In genomic region chr11:83545911-83546310, GRCh38 we compare ENCODE assay signal across 20 cellular contexts.
A peak's percentile ranks its signal among the peaks of the same experiment; 100 is the strongest.
DNase-seq lines count a peak whose midpoint lies in the region; TF ChIP-seq lines count a peak whose summit lies in the region.
"Had no signal": no experiment of that assay in that cellular context is flagged by ENCODE, and none has a peak within 500 bp of the region (broad histone marks: within the 10 kb centered on the region; RNA-seq: fewer than 3 reads in every experiment).

No MANE protein-coding gene starts in this region.

- H3K27me3 ChIP-seq in neural cell (ENCODE audit: insufficient read depth, low read depth, low read length): no peaks in the 10 kb centered on the region

- H3K27me3 Mint-ChIP-seq in brain: no peaks in the 10 kb centered on the region
- H3K27me3 Mint-ChIP-seq in mesothelial cell of epicardium (ENCODE audit: low read depth): no peaks in the 10 kb centered on the region

- H3K79me2 ChIP-seq in neural cell (replicated peaks; ENCODE audit: insufficient read depth, low read length): peaks cover 13% of the 10 kb centered on the region

- no peaks in the 10 kb centered on the region for H3K9me3 Mint-ChIP-seq in brain
- no peaks in the 10 kb centered on the region for H3K9me3 Mint-ChIP-seq in mesothelial cell of epicardium

- no peak overlapping the region for H3K4me3 ChIP-seq in neural cell (ENCODE audit: low read length)
- H3K4me3 ChIP-seq: GM12878, GM23248 had no signal

- H3K36me3 Mint-ChIP-seq in brain (no peaks in the 10 kb centered on the region), mesothelial cell of epicardium (no peaks in the 10 kb centered on the region)

- no peak overlapping the region for H3K4me2 ChIP-seq in neural cell (ENCODE audit: low read length)

- peaks cover 59% of the 10 kb centered on the region for H3K4me1 Mint-ChIP-seq in brain
- peaks cover 16% of the 10 kb centered on the region for H3K4me1 Mint-ChIP-seq in mesothelial cell of epicardium
- H3K4me1 Mint-ChIP-seq: B cell had no signal

- DNase-seq in DMS 273 (lab: John Stamatoyannopoulos, UW; ENCODE audit: unreplicated experiment): peak; percentile 38
- DNase-seq in DMS 273 treated with DMSO at 0.1 percent for 48 hours (lab: John Stamatoyannopoulos, UW): no peak
- peak; percentile 6 for DNase-seq in COR-L47 (lab: John Stamatoyannopoulos, UW)
- DNase-seq in stimulated activated CD4-positive, alpha-beta T cell treated with anti-CD3 and anti-CD28 coated beads, Interleukin-2, amount 100 ng/mL, for 48 hours: no peak
- DNase-seq in H4 (ENCODE audit: low spot score): no peak
- no peak for DNase-seq in mesothelial cell of epicardium (ENCODE audit: low spot score in 2 of 2, unreplicated experiment in 2 of 2)
- DNase-seq: Caco-2, DMS53, EL, GM23248, HCEC 1CT, IMR-90, NCI-H2029, NCI-H510A, NCI-H774 had no signal

- H3F3A ChIP-seq in neural cell (ENCODE audit: insufficient read depth, low read length, poor library complexity, severe bottlenecking): peaks cover 3% of the 10 kb centered on the region

- peak overlapping the region; percentile 36 for H3K27ac ChIP-seq in neural cell (ENCODE audit: low read length)
- H3K27ac ChIP-seq: 22Rv1, GM23248 had no signal

- H3K9me2 ChIP-seq in neural cell (ENCODE audit: insufficient read depth, low read length): no peaks in the 10 kb centered on the region

- no peaks in the 10 kb centered on the region for H3K36me3 ChIP-seq in neural cell (ENCODE audit: insufficient read depth, low read length)

- H3K4me3 Mint-ChIP-seq in brain (no peak overlapping the region), mesothelial cell of epicardium (no peak overlapping the region)
- H3K4me3 Mint-ChIP-seq: B cell had no signal

- no peak for TF ChIP-seq EP300 in neural cell (conservative IDR thresholded peaks at IDR 0.05; ENCODE audit: poor library complexity, severe bottlenecking)

- TF ChIP-seq RAD21 in neural cell (conservative IDR thresholded peaks at IDR 0.05): no peak

- H2AFZ ChIP-seq in neural cell (ENCODE audit: low read depth, low read length): no peak overlapping the region
- H2AFZ ChIP-seq: GM23248 had no signal

- TF ChIP-seq CTCF in brain (conservative IDR thresholded peaks at IDR 0.05) (no peak), neural cell (IDR thresholded peaks at IDR 0.05; ENCODE audit: poor library complexity, severe bottlenecking) (no peak), mesothelial cell of epicardium (IDR thresholded peaks at IDR 0.05; ENCODE audit: unreplicated experiment) (no peak)

- no peaks in the 10 kb centered on the region for H3K9me3 ChIP-seq in neural cell (ENCODE audit: low read length)
- H3K9me3 ChIP-seq: Caco-2 had no signal

- no peak overlapping the region for H3K9ac ChIP-seq in neural cell (ENCODE audit: low read length)
- H3K9ac ChIP-seq: GM23248 had no signal

- no peaks in the 10 kb centered on the region for H4K20me1 ChIP-seq in neural cell (ENCODE audit: insufficient read depth)

- H3K27ac Mint-ChIP-seq in brain: peak overlapping the region in 3 of 5 experiments; percentile 18 to 73 (median 64)
- H3K27ac Mint-ChIP-seq in mesothelial cell of epicardium: no peak overlapping the region
- H3K27ac Mint-ChIP-seq: B cell had no signal

TF ChIP-seq in neural cell, 6 proteins besides CTCF, POLR2A, EP300 and RAD21:
- TF ChIP-seq REST (IDR thresholded peaks at IDR 0.05; ENCODE audit: borderline replicate concordance) (no peak), POLR2AphosphoS5 (IDR thresholded peaks at IDR 0.05) (no peak), MXI1 (conservative IDR thresholded peaks at IDR 0.05; ENCODE audit: poor library complexity, severe bottlenecking) (no peak), TAF1 (IDR thresholded peaks at IDR 0.05; ENCODE audit: low read depth) (no peak), SMC3 (conservative IDR thresholded peaks at IDR 0.05; ENCODE audit: poor library complexity) (no peak), EZH2 (IDR thresholded peaks at IDR 0.05; ENCODE audit: borderline replicate concordance, insufficient read depth, low read length, poor library complexity, severe bottlenecking) (no peak)

Comparison
In these comparisons a context has a peak if more than half of its experiments do, and no peak if none do; other contexts are left out.
1. DNase-seq: peak in DMS 273 (single experiment) and COR-L47 (single experiment); none in DMS 273 treated with DMSO at 0.1 percent for 48 hours (single experiment), stimulated activated CD4-positive, alpha-beta T cell treated with anti-CD3 and anti-CD28 coated beads, Interleukin-2, amount 100 ng/mL, for 48 hours (0 of 2), H4 (single experiment) and mesothelial cell of epicardium (0 of 2).